Comparison of ENCODE assay signal across 28 cellular contexts in the genomic region with DNA sequence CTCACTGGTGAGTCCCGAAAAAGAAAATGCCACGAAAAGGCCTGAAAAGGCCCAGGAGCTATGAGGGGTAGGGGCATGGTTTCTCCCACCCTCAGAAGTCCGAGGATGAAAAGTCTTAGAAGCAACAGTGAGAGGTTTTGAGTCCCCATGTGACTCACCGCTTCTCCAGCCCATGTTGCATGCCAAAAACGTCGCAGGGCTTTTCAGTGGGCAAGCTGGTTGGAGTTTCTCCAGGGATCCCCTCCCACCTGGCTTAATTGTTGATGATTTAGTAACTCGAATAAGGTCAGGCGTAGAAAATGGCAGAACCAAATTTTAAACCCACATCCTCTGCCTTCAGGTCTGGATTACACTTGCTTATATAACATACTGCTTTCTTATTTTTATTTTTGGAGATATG.
DNase-seq lines count a peak whose midpoint lies in the region; ATAC-seq and TF ChIP-seq lines count a peak whose summit lies in the region.
"Had no signal": no experiment of that assay in that cellular context is flagged by ENCODE, and none has a peak within 500 bp of the region (broad histone marks: within the 10 kb centered on the region; RNA-seq: fewer than 3 reads in every experiment).

No MANE protein-coding gene starts in this region.

- peaks cover 3% of the 10 kb centered on the region; the same call in 1 of the 3 replicates for H3K4me1 Mint-ChIP-seq in GM23338
- H3K4me1 Mint-ChIP-seq: B cell had no signal

- H3K9me2 ChIP-seq in GM23338 (ENCODE audit: insufficient read depth): peaks cover 5% of the 10 kb centered on the region; the same call in 1 of the 2 replicates

- H3K79me2 ChIP-seq in GM23338 (replicated peaks; ENCODE audit: insufficient read depth): no peaks in the 10 kb centered on the region

- no peaks in the 10 kb centered on the region; the same call in none of the 2 replicates for H3K4me1 ChIP-seq in GM23338 (ENCODE audit: insufficient read depth)

- H3K27me3 Mint-ChIP-seq in GM23338 (ENCODE audit: insufficient read depth, low read depth, poor library complexity): no peaks in the 10 kb centered on the region
- H3K27me3 Mint-ChIP-seq: B cell, IgD-negative memory B cell had no signal

- H3K27me3 ChIP-seq in GM23338 (ENCODE audit: insufficient read depth): no peaks in the 10 kb centered on the region

- no peaks in the 10 kb centered on the region; the same call in 2 of the 3 replicates for H3K9me3 Mint-ChIP-seq in GM23338
- H3K9me3 Mint-ChIP-seq: CD8-positive, alpha-beta T cell had no signal

- H3K27ac ChIP-seq in GM23338 (ENCODE audit: low read depth) (no peak overlapping the region), caudate nucleus (ENCODE audit: low read depth, low read length) (peak overlapping the region; percentile 24)
- H3K27ac ChIP-seq: C4-2B, KMS-11, RWPE1 had no signal

- H2AFZ ChIP-seq in GM23338: peak overlapping the region; percentile 80

- no peak overlapping the region for H3K4me3 ChIP-seq in GM23338
- H3K4me3 ChIP-seq: GM12878 had no signal

- H3K4me3 Mint-ChIP-seq in GM23338: no peak overlapping the region
- H3K4me3 Mint-ChIP-seq: B cell; CD8-positive, alpha-beta T cell; IgD-negative memory B cell had no signal

- ATAC-seq in GM23338: no peak
- ATAC-seq: CD8-positive, alpha-beta T cell; GM12878; HCT116 had no signal

- H3F3A ChIP-seq in GM23338 (replicated peaks; ENCODE audit: low read depth): no peaks in the 10 kb centered on the region

- TF ChIP-seq CTCF in GM23338 (conservative IDR thresholded peaks at IDR 0.05; ENCODE audit: low read depth in 2 of 2): no peak

- H3K27ac Mint-ChIP-seq in GM23338: no peak overlapping the region
- H3K27ac Mint-ChIP-seq: B cell; CD8-positive, alpha-beta T cell; IgD-negative memory B cell had no signal

- H4K20me1 ChIP-seq in GM23338 (replicated peaks; ENCODE audit: insufficient read depth): no peaks in the 10 kb centered on the region

- DNase-seq in GM23338 (ENCODE audit: low spot score) (no peak), RPMI7951 (ENCODE audit: low read depth) (peak; percentile 81), caudate nucleus (lab: John Stamatoyannopoulos, UW) (no peak), myocyte (ENCODE audit: low read depth) (peak; percentile 59), NCI-H510A (lab: John Stamatoyannopoulos, UW) (no peak), AG20443 (ENCODE audit: low spot score) (no peak)
- no peak for DNase-seq in stimulated activated naive CD4-positive, alpha-beta T cell treated with Interleukin-2 at 50 U/mL for 16 hours (lab: John Stamatoyannopoulos, UW)
- DNase-seq: Caco-2; CD8-positive, alpha-beta T cell; EL; GDM1; GOT3; NCI-H1092 treated with DMSO at 0.1 percent for 48 hours; NCI-H1436 treated with DMSO at 0.1 percent for 48 hours; NCI-H187 treated with DMSO at 0.1 percent for 48 hours; NCI-H2171 treated with DMSO at 0.1 percent for 48 hours; NCI-H345; NCI-H524; NCI-H748 treated with DMSO at 0.1 percent for 48 hours; NK-92 treated with Interleukin-12 subunit alpha and Interleukin-12 subunit beta, amount 100 ng/mL, for 24 hours; SHP77 had no signal

- no peak overlapping the region for H3K4me2 ChIP-seq in GM23338
- H3K4me2 ChIP-seq: KMS-11 had no signal

- H3K36me3 ChIP-seq in GM23338 (ENCODE audit: insufficient read depth): no peaks in the 10 kb centered on the region

- H3K36me3 Mint-ChIP-seq in GM23338 (ENCODE audit: low read depth): no peaks in the 10 kb centered on the region
- H3K36me3 Mint-ChIP-seq: CD8-positive, alpha-beta T cell; IgD-negative memory B cell had no signal

TF ChIP-seq in GM23338, 12 proteins besides CTCF, POLR2A, EP300 and RAD21:
- TF ChIP-seq REST (IDR thresholded peaks at IDR 0.05; ENCODE audit: unreplicated experiment): no peak
- TF ChIP-seq ZNF114 (CRISPR knock-in tag; IDR thresholded peaks at IDR 0.05): no peak
- TF ChIP-seq STAT1 (IDR thresholded peaks at IDR 0.05; ENCODE audit: unreplicated experiment): no peak
- no peak for TF ChIP-seq EZH2 (IDR thresholded peaks at IDR 0.05; ENCODE audit: low read depth, unreplicated experiment)
- TF ChIP-seq POLR2AphosphoS5 (IDR thresholded peaks at IDR 0.05; ENCODE audit: low read depth): no peak
- TF ChIP-seq, protein P1, sequence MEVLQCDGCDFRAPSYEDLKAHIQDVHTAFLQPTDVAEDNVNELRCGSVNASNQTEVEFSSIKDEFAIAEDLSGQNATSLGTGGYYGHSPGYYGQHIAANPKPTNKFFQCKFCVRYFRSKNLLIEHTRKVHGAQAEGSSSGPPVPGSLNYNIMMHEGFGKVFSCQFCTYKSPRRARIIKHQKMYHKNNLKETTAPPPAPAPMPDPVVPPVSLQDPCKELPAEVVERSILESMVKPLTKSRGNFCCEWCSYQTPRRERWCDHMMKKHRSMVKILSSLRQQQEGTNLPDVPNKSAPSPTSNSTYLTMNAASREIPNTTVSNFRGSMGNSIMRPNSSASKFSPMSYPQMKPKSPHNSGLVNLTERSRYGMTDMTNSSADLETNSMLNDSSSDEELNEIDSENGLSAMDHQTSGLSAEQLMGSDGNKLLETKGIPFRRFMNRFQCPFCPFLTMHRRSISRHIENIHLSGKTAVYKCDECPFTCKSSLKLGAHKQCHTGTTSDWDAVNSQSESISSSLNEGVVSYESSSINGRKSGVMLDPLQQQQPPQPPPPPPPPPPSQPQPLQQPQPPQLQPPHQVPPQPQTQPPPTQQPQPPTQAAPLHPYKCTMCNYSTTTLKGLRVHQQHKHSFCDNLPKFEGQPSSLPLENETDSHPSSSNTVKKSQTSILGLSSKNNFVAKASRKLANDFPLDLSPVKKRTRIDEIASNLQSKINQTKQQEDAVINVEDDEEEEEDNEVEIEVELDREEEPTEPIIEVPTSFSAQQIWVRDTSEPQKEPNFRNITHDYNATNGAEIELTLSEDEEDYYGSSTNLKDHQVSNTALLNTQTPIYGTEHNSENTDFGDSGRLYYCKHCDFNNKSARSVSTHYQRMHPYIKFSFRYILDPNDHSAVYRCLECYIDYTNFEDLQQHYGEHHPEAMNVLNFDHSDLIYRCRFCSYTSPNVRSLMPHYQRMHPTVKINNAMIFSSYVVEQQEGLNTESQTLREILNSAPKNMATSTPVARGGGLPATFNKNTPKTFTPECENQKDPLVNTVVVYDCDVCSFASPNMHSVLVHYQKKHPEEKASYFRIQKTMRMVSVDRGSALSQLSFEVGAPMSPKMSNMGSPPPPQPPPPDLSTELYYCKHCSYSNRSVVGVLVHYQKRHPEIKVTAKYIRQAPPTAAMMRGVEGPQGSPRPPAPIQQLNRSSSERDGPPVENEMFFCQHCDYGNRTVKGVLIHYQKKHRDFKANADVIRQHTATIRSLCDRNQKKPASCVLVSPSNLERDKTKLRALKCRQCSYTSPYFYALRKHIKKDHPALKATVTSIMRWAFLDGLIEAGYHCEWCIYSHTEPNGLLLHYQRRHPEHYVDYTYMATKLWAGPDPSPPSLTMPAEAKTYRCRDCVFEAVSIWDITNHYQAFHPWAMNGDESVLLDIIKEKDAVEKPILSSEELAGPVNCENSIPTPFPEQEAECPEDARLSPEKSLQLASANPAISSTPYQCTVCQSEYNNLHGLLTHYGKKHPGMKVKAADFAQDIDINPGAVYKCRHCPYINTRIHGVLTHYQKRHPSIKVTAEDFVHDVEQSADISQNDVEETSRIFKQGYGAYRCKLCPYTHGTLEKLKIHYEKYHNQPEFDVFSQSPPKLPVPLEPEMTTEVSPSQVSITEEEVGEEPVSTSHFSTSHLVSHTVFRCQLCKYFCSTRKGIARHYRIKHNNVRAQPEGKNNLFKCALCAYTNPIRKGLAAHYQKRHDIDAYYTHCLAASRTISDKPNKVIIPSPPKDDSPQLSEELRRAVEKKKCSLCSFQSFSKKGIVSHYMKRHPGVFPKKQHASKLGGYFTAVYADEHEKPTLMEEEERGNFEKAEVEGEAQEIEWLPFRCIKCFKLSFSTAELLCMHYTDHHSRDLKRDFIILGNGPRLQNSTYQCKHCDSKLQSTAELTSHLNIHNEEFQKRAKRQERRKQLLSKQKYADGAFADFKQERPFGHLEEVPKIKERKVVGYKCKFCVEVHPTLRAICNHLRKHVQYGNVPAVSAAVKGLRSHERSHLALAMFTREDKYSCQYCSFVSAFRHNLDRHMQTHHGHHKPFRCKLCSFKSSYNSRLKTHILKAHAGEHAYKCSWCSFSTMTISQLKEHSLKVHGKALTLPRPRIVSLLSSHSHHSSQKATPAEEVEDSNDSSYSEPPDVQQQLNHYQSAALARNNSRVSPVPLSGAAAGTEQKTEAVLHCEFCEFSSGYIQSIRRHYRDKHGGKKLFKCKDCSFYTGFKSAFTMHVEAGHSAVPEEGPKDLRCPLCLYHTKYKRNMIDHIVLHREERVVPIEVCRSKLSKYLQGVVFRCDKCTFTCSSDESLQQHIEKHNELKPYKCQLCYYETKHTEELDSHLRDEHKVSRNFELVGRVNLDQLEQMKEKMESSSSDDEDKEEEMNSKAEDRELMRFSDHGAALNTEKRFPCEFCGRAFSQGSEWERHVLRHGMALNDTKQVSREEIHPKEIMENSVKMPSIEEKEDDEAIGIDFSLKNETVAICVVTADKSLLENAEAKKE (CRISPR knock-in tag; IDR thresholded peaks at IDR 0.05): no peak
- TF ChIP-seq EZH2phosphoT487 (IDR thresholded peaks at IDR 0.05; ENCODE audit: unreplicated experiment): no peak

Comparison
In these comparisons a context has a peak if more than half of its experiments do, and no peak if none do; other contexts are left out.
1. DNase-seq: peak in RPMI7951 (single experiment) and myocyte (single experiment); none in GM23338 (single experiment), caudate nucleus (0 of 61), NCI-H510A (single experiment), AG20443 (single experiment) and stimulated activated naive CD4-positive, alpha-beta T cell treated with Interleukin-2 at 50 U/mL for 16 hours (single experiment).